ENCODE assay signal across 8 cellular contexts in genomic region chr18:48940854-48941531, GRCh38. TPM values are rescaled to one million over a fixed set of nuclear protein-coding genes. Genes with fewer than 3 reads are reported as not detected.
DNase-seq lines count a peak whose midpoint lies in the region; ATAC-seq and TF ChIP-seq lines count a peak whose summit lies in the region.

No MANE protein-coding gene starts in this region.

- peaks cover 95% of the 10 kb centered on the region for H3K4me1 ChIP-seq in upper lobe of right lung

- ATAC-seq in HG02642 (IDR thresholded peaks at IDR 0.05; ENCODE audit: poor library complexity, unreplicated experiment) (peak; percentile 52), upper lobe of right lung (peak; percentile 9), HG03039 (IDR thresholded peaks at IDR 0.05; ENCODE audit: unreplicated experiment) (no peak)

- TF ChIP-seq CTCF in brain microvascular endothelial cell (IDR thresholded peaks at IDR 0.05; ENCODE audit: low read depth, low read length, missing control alignments) (no peak), nephron progenitor cell (IDR thresholded peaks at IDR 0.05) (no peak), upper lobe of right lung (IDR thresholded peaks at IDR 0.05) (no peak)

- H3K4me1 Mint-ChIP-seq in nephron progenitor cell, result peaks cover 100% of the 10 kb centered on the region

- in situ Hi-C loops in brain microvascular endothelial cell (cut with HindIII; ENCODE audit: low pct_ligation_motif_present, low sequenced_read_pairs), result no loop called here

- peaks cover 31% of the 10 kb centered on the region for H3K36me3 Mint-ChIP-seq in nephron progenitor cell (ENCODE audit: low read depth)

- no peaks in the 10 kb centered on the region for H3K27me3 ChIP-seq in brain microvascular endothelial cell (replicated peaks)
- no peaks in the 10 kb centered on the region for H3K27me3 ChIP-seq in upper lobe of right lung

- intact Hi-C loops in upper lobe of right lung (cut with DNase I), result loop anchor here (10.0 kb wide), 1 partner anchor 266 kb away; no protein-coding TSS in a partner anchor

- H3K27ac ChIP-seq in brain microvascular endothelial cell, result peak overlapping the region; percentile 4
- peak overlapping the region; percentile 71 for H3K27ac ChIP-seq in upper lobe of right lung

- peak overlapping the region; percentile 71 for H3K4me3 Mint-ChIP-seq in nephron progenitor cell

- no peaks in the 10 kb centered on the region for H3K9me3 Mint-ChIP-seq in nephron progenitor cell

- DNase-seq in GDM1 (lab: John Stamatoyannopoulos, UW) (peak; percentile 57), UCSD-AML1 (lab: John Stamatoyannopoulos, UW; ENCODE audit: unreplicated experiment) (peak; percentile 40), brain microvascular endothelial cell (no peak), nephron progenitor cell (no peak), upper lobe of right lung (peak; percentile 71), SKM-1 (lab: John Stamatoyannopoulos, UW; ENCODE audit: unreplicated experiment) (no peak)

- peaks cover 51% of the 10 kb centered on the region for H3K36me3 ChIP-seq in brain microvascular endothelial cell (replicated peaks)
- H3K36me3 ChIP-seq in upper lobe of right lung, result peaks cover 29% of the 10 kb centered on the region

- H3K27me3 Mint-ChIP-seq in nephron progenitor cell (ENCODE audit: low read depth, poor library complexity), result peaks cover 2% of the 10 kb centered on the region

- H3K27ac Mint-ChIP-seq in nephron progenitor cell, result peak overlapping the region; percentile 95

- H3K9me3 ChIP-seq in upper lobe of right lung, result no peaks in the 10 kb centered on the region

- H3K4me3 ChIP-seq in brain microvascular endothelial cell (ENCODE audit: low read depth, low read length), result peak overlapping the region; percentile 6
- peak overlapping the region; percentile 14 for H3K4me3 ChIP-seq in upper lobe of right lung

RNA-seq across cellular contexts. Expression of gene SMAD7, which starts 9.8 kb away (rescaled TPM):
- total RNA-seq in upper lobe of right lung, result 68.9 TPM

Comparison
In these comparisons a context has a peak if more than half of its experiments do, and no peak if none do; other contexts are left out.
1. DNase-seq: peak in GDM1 (single experiment), UCSD-AML1 (single experiment) and upper lobe of right lung (single experiment); none in brain microvascular endothelial cell (single experiment), nephron progenitor cell (single experiment) and SKM-1 (single experiment).